ENCODE assay signal across 35 cellular contexts in the genomic region with DNA sequence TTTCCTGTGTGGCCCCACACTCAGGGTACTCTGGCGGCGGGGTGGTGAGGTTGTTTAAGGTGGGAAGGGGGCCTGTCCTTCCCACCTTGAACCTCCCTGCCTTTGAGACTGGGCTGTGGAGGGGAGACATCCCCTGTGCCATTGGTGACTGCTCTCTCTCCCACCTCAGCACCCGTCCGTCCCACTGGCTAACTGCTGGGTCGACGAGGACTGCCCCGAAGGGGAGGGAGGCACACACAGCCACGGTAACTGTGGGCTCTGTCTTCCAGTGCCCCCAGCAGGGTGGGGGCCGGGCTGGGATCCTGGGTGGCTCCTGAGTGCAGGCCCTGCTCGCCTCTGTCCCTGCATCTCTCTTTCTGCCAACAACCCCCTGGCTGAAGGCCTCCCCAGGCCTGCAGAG. TPM values are rescaled to one million over a fixed set of nuclear protein-coding genes. Genes with fewer than 3 reads are reported as not detected.
"Had no signal": no experiment of that assay in that cellular context is flagged by ENCODE, and none has a peak within 500 bp of the region (broad histone marks: within the 10 kb centered on the region; RNA-seq: fewer than 3 reads in every experiment).

No MANE protein-coding gene starts in this region.

- ATAC-seq: body of pancreas; effector memory CD8-positive, alpha-beta T cell; gastrocnemius medialis; natural killer cell had no signal

- H3K27me3 ChIP-seq: body of pancreas, colonic mucosa, gastrocnemius medialis, neural progenitor cell, right atrium auricular region, stomach had no signal

- H3K36me3 Mint-ChIP-seq: activated naive CD8-positive, alpha-beta T cell; natural killer cell; stimulated activated naive B cell treated with anti-CD40 and anti-IgM and Interleukin-4, amounts not matched to agents 10 μg/mL and 1 μg/mL and 100 μg/mL, for 72 hours had no signal

- H3K27ac Mint-ChIP-seq: activated naive CD8-positive, alpha-beta T cell; effector memory CD8-positive, alpha-beta T cell; natural killer cell; stimulated activated naive B cell treated with anti-CD40 and anti-IgM and Interleukin-4, amounts not matched to agents 10 μg/mL and 1 μg/mL and 100 μg/mL, for 72 hours; T-helper 1 cell treated with Interleukin-12 subunit alpha and Interleukin-12 subunit beta and Interleukin-4 antibody, amounts not matched to agents 30 μg/mL and 1 μg/mL, for 36 hours had no signal

- FAIRE-seq: TTC549 had no signal

- H3K4me3 Mint-ChIP-seq: activated naive CD8-positive, alpha-beta T cell; effector memory CD8-positive, alpha-beta T cell; natural killer cell; neural progenitor cell; stimulated activated naive B cell treated with anti-CD40 and anti-IgM and Interleukin-4, amounts not matched to agents 10 μg/mL and 1 μg/mL and 100 μg/mL, for 72 hours; T-helper 1 cell treated with Interleukin-12 subunit alpha and Interleukin-12 subunit beta and Interleukin-4 antibody, amounts not matched to agents 30 μg/mL and 1 μg/mL, for 36 hours had no signal

- H3K9me3 ChIP-seq: body of pancreas, colonic mucosa, gastrocnemius medialis, left ventricle myocardium inferior, right atrium auricular region, stomach, tibial artery had no signal

- DNase-seq: activated CD4-positive, alpha-beta T cell treated with anti-CD3 and anti-CD28 coated beads for 4 hours; activated CD4-positive, alpha-beta T cell treated with anti-CD3 and anti-CD28 coated beads, Interleukin-2, amount 50 U/mL, for 48 hours; activated CD8-positive, alpha-beta memory T cell treated with anti-CD3 and anti-CD28 coated beads for 24 hours; activated effector memory CD4-positive, alpha-beta T cell treated with Interleukin-2 at 50 U/mL for 16 hours; activated naive CD4-positive, alpha-beta T cell treated with Interleukin-2 at 50 U/mL for 16 hours; aorta; body of pancreas; cerebellar nuclear complex; colonic mucosa; effector memory CD8-positive, alpha-beta T cell; erythroblast; gastrocnemius medialis; glutamatergic neuron; islet precursor cell; left ventricle myocardium inferior; mesendoderm; natural killer cell; stimulated activated CD4-positive, alpha-beta T cell treated with anti-CD3 and anti-CD28 coated beads, Interleukin-15, amount 100 ng/mL, for 24 hours; stimulated activated CD4-positive, alpha-beta T cell treated with anti-CD3 and anti-CD28 coated beads, Interleukin-2, amount 100 ng/mL, for 24 hours; stimulated activated naive B cell treated with anti-CD40 and anti-IgM and Interleukin-4, amounts not matched to agents 10 μg/mL and 1 μg/mL and 100 μg/mL, for 72 hours; stomach; T-helper 9 cell; tibial artery had no signal

- H2AFZ ChIP-seq: neural progenitor cell had no signal

- H3K27ac ChIP-seq: body of pancreas, colonic mucosa, gastrocnemius medialis, left ventricle myocardium inferior, neural progenitor cell, right atrium auricular region, stomach, tibial artery, VCaP had no signal

- H3K9ac ChIP-seq: neural progenitor cell had no signal

- H3K4me3 ChIP-seq: body of pancreas, colonic mucosa, gastrocnemius medialis, left ventricle myocardium inferior, lung, neural progenitor cell, right atrium auricular region, stomach, tibial artery had no signal

- H3K27me3 Mint-ChIP-seq: activated naive CD8-positive, alpha-beta T cell; effector memory CD8-positive, alpha-beta T cell had no signal

- H3K36me3 ChIP-seq: colonic mucosa, left ventricle myocardium inferior, neural progenitor cell, right atrium auricular region, stomach, tibial artery had no signal

- H3K9me3 Mint-ChIP-seq: effector memory CD8-positive, alpha-beta T cell; natural killer cell; neural progenitor cell; stimulated activated naive B cell treated with anti-CD40 and anti-IgM and Interleukin-4, amounts not matched to agents 10 μg/mL and 1 μg/mL and 100 μg/mL, for 72 hours; T-helper 1 cell treated with Interleukin-12 subunit alpha and Interleukin-12 subunit beta and Interleukin-4 antibody, amounts not matched to agents 30 μg/mL and 1 μg/mL, for 36 hours had no signal

- H3K4me2 ChIP-seq: neural progenitor cell had no signal

- H3K4me1 ChIP-seq: body of pancreas, colonic mucosa, gastrocnemius medialis, neural progenitor cell, stomach had no signal

RNA-seq across cellular contexts. Expression of gene P2RX6, which starts 7.5 kb away (rescaled TPM):
- total RNA-seq: body of pancreas had no signal

RNA-seq across cellular contexts. Expression of gene SLC7A4, which starts 9.9 kb away (rescaled TPM):
- total RNA-seq: gastrocnemius medialis, mononuclear cell, natural killer cell, pulmonary artery endothelial cell had no signal
- polyA plus RNA-seq: aorta had no signal

RNA-seq across cellular contexts. Expression of gene LRRC74B, which starts 23.2 kb away (rescaled TPM):
- total RNA-seq: aorta, body of pancreas, colonic mucosa, gastrocnemius medialis, left ventricle myocardium inferior, mononuclear cell, omental fat pad, pulmonary artery endothelial cell, right atrium auricular region, stomach, ureter had no signal
- polyA plus RNA-seq: adipose tissue, stomach had no signal
